8 cellular contexts compared by ENCODE assay signal in the genomic region with DNA sequence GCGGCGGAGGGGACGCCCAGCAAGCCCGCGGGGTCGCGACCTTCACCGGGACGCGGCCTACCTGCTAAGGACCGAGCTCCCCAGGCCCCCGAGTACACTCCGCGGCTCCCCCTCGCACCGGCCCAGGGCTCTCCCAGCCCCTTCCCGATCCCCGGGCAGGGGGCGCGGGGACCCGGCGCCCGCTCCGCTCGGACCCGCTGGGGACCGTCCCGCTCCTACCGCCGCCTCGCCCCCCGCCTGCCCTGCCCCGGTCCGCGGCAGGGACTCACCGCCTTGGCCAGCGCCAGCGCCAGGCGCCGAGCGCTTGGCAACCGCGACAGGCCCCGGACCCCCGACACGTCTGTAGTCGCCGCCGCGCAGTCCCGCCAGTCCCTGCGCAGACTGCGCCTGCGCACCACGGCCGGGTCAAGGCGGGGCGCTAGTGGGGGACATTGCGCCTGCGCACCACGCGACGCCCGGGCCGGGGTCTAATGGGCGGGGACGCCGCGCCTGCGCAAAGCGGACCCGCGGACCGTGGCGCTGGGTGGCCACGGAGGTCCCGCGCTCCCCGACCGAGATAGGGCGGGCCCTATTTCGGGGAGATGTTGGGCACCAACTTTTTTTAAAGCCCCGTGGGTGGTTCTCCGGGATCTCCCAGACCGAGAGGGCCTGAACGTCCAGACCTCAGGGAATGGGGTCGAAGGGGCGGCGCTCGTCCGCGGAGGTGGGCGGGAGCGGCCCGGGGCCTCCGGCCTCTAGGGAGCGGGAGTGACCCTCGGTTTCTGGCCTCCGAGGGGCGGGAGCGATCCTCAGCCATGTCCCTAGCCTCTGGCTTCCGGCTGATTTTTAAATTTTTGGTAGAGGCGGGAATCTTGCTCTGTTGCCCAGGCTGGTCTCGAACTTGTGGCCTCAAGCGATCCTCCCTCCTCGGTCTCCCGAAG.
A peak's percentile ranks its signal among the peaks of the same experiment; 100 is the strongest.
DNase-seq lines count a peak whose midpoint lies in the region; ATAC-seq, FAIRE-seq and TF ChIP-seq lines count a peak whose summit lies in the region.
"Not testable (repeated sequence)": the region's sequence is repeated elsewhere in the genome, so short reads cannot be mapped to it uniquely, and the experiment has no call there.

No MANE protein-coding gene starts in this region.

- ATAC-seq in GM21423 (IDR thresholded peaks at IDR 0.05; ENCODE audit: unreplicated experiment), result peak; percentile 90
- ATAC-seq in HG03469 (IDR thresholded peaks at IDR 0.05; ENCODE audit: unreplicated experiment), result peak; percentile 75
- peak; percentile 94 to 97 (median 94) for ATAC-seq in heart left ventricle

- not testable (repeated sequence) for H3K27me3 ChIP-seq in astrocyte (ENCODE audit: insufficient read depth, low read length); heart left ventricle; neuron (ENCODE audit: insufficient read depth, low read length)

- H3K36me3 ChIP-seq in astrocyte (ENCODE audit: insufficient read depth, low read length); heart left ventricle; neuron (ENCODE audit: insufficient read depth, low read length): not testable (repeated sequence)

- not testable (repeated sequence) for H3K36me3 Mint-ChIP-seq in astrocyte (ENCODE audit: low read depth, unreplicated experiment)

- H3K4me1 Mint-ChIP-seq in astrocyte (ENCODE audit: low read depth, unreplicated experiment), result not testable (repeated sequence)

- H3K27me3 Mint-ChIP-seq in astrocyte (ENCODE audit: low read depth, unreplicated experiment), result not testable (repeated sequence)

- H3K4me2 ChIP-seq in astrocyte (ENCODE audit: low read length), result peak overlapping the region; percentile 85

- not testable (repeated sequence) for TF ChIP-seq CTCF in astrocyte (IDR thresholded peaks at IDR 0.05; ENCODE audit: insufficient read depth, low read depth, low read length); heart left ventricle (IDR thresholded peaks at IDR 0.05)

- intact Hi-C loops in heart left ventricle (cut with DNase I), result not testable (repeated sequence)

- H3K79me2 ChIP-seq in astrocyte (ENCODE audit: insufficient read depth, low read length), result peaks cover 12% of the 10 kb centered on the region

- 1 to 31% (median 3%) methylated on average over 5 to 90 of the region's 107 CpGs for WGBS in heart left ventricle, 4 donors

- H2AFZ ChIP-seq in astrocyte (ENCODE audit: low read depth, low read length) (peak overlapping the region; percentile 74), neuron (ENCODE audit: low read depth, low read length) (peak overlapping the region; percentile 98)

- not testable (repeated sequence) for H3K4me1 ChIP-seq in astrocyte (ENCODE audit: insufficient read depth, low read length); heart left ventricle; neuron (ENCODE audit: insufficient read depth, low read length)

- FAIRE-seq in astrocyte (lab: Jason Lieb, UNC), result not testable (repeated sequence)

- H3K9me3 Mint-ChIP-seq in astrocyte (ENCODE audit: unreplicated experiment), result not testable (repeated sequence)

- H3K4me3 ChIP-seq in astrocyte (ENCODE audit: insufficient read depth, low read depth, low read length) (peak overlapping the region; percentile 67), heart left ventricle (peak overlapping the region; percentile 56 to 91 (median 77)), neuron (ENCODE audit: low read length) (peak overlapping the region; percentile 63)

- H3K9me3 ChIP-seq in astrocyte (ENCODE audit: insufficient read depth, low read depth, low read length); heart left ventricle; neuron (ENCODE audit: low read length): not testable (repeated sequence)

- H4K20me1 ChIP-seq in astrocyte (ENCODE audit: insufficient read depth, low read length), result not testable (repeated sequence)

- peak overlapping the region; percentile 70 for H3K4me3 Mint-ChIP-seq in astrocyte (ENCODE audit: unreplicated experiment)

- H3K27ac ChIP-seq in astrocyte (ENCODE audit: low read depth, low read length), result peak overlapping the region; percentile 58
- H3K27ac ChIP-seq in heart left ventricle, result peak overlapping the region; percentile 74 to 95 (median 90)

- peak; percentile 37 to 80 for TF ChIP-seq POLR2A in heart left ventricle (IDR thresholded peaks at IDR 0.05)

- peak overlapping the region; percentile 84 for H3K9ac ChIP-seq in astrocyte (ENCODE audit: low read length)

- H3K27ac Mint-ChIP-seq in astrocyte (ENCODE audit: unreplicated experiment), result not testable (repeated sequence)

- DNase-seq in D341Med (ENCODE audit: low spot score) (peak; percentile 83), T-helper 22 cell (ENCODE audit: low read depth) (peak; percentile 82), astrocyte (ENCODE audit: low read depth) (peak; percentile 25), heart left ventricle (peak; percentile 94 to 99 (median 96))
- peak; percentile 88 for DNase-seq in stimulated activated CD8-positive, alpha-beta memory T cell treated with anti-CD3 and anti-CD28 coated beads, Interleukin-7, amount 100 ng/mL, for 24 hours (ENCODE audit: low read depth)

Comparison
In these comparisons a context has a peak if more than half of its experiments do, and no peak if none do; other contexts are left out.
1. Peak in every context shown above with its lines: DNase-seq, ATAC-seq, H3K4me3 ChIP-seq and H3K27ac ChIP-seq.
2. DNase-seq: peak in every context shown above with its lines; median percentile 96 in heart left ventricle; 88 in stimulated activated CD8-positive, alpha-beta memory T cell treated with anti-CD3 and anti-CD28 coated beads, Interleukin-7, amount 100 ng/mL, for 24 hours; 83 in D341Med; 82 in T-helper 22 cell; 25 in astrocyte.